ENCODE assay signal across 8 cellular contexts in the genomic region with DNA sequence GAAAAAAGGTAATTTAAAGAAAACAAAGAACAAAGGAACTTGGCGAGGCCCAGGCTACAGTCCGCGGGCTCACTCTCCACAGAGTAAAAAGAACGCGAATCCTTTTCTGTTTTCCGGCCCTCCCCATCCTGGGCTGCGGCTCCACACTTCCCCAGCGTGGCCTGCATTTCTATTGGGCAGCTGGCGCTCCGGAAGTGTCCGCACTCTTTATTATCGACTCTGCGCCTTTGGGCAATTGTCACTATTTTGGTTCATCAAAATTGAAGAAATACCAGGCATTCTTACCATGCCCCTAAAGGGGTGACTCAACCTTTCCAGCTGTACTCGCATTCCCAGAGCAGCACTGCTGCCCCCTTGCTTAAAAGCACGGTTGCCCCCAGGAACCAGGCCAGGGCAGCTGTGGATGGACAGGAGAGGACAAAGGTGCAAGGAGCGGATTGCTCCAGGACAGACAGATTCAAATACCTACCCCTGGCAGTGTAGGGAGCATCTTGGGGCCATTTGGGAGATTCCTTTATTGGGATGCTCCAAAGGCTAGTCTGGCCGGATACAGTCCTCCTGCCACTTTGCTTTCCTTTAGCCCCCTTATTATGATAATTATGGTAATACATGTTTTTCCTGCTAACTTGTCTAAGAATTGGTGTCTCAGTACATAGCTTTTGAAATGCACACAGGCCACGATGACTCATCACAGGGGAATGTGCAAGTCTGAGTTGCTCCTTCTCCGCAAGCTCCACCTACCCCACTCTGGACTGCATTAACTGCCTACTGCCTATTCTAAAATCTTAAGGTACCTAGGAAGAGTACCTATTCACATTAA. TPM values are rescaled to one million over a fixed set of nuclear protein-coding genes. Genes with fewer than 3 reads are reported as not detected.
A peak's percentile ranks its signal among the peaks of the same experiment; 100 is the strongest.
DNase-seq lines count a peak whose midpoint lies in the region; ATAC-seq, FAIRE-seq and TF ChIP-seq lines count a peak whose summit lies in the region.

No MANE protein-coding gene starts in this region.

- DNase-seq in AG08395 (ENCODE audit: low spot score) (peak; percentile 95), H54 (ENCODE audit: insufficient read length, low spot score) (peak; percentile 73), RWPE2 (ENCODE audit: low spot score) (peak; percentile 93), glomerular endothelial cell (ENCODE audit: extremely low read depth, low read depth, low spot score) (peak; percentile 97), pancreas (peak in 4 of 6 donors; percentile 54 to 79 (median 67)), upper lobe of left lung (peak in 1 of 2 donors; percentile 94)
- peak; percentile 69 for DNase-seq in activated naive CD4-positive, alpha-beta T cell treated with anti-CD3 and anti-CD28 coated beads, Interleukin-2, amount 10 ng/mL, durations not matched to agents 7 days and 5 days

- H3K4me3 ChIP-seq in RWPE2 (ENCODE audit: severe bottlenecking) = no peak overlapping the region
- H3K4me3 ChIP-seq in pancreas = peak overlapping the region; percentile 26 to 59 (median 48)
- H3K4me3 ChIP-seq in upper lobe of left lung = peak overlapping the region; percentile 45 to 68 (median 58)

- CTCF ChIA-PET in activated naive CD4-positive, alpha-beta T cell treated with anti-CD3 and anti-CD28 coated beads, Interleukin-2, amount 10 ng/mL, durations not matched to agents 7 days and 5 days (lab: Charles Lee) = interaction anchor here (1.3 kb wide), 1 partner anchor 55 kb away, joined by 3 read pairs; no protein-coding TSS in a partner anchor

- H3K4me1 Mint-ChIP-seq in activated naive CD4-positive, alpha-beta T cell treated with anti-CD3 and anti-CD28 coated beads, Interleukin-2, amount 10 ng/mL, durations not matched to agents 7 days and 5 days = peaks cover 55% of the 10 kb centered on the region

- peaks cover 35% of the 10 kb centered on the region for H3K36me3 Mint-ChIP-seq in activated naive CD4-positive, alpha-beta T cell treated with anti-CD3 and anti-CD28 coated beads, Interleukin-2, amount 10 ng/mL, durations not matched to agents 7 days and 5 days

- H3K4me3 Mint-ChIP-seq in activated naive CD4-positive, alpha-beta T cell treated with anti-CD3 and anti-CD28 coated beads, Interleukin-2, amount 10 ng/mL, durations not matched to agents 7 days and 5 days = peak overlapping the region; percentile 92

- TF ChIP-seq EP300 in upper lobe of left lung (IDR thresholded peaks at IDR 0.05) = no peak

- H3K9me3 Mint-ChIP-seq in activated naive CD4-positive, alpha-beta T cell treated with anti-CD3 and anti-CD28 coated beads, Interleukin-2, amount 10 ng/mL, durations not matched to agents 7 days and 5 days = no peaks in the 10 kb centered on the region

- H3K27me3 Mint-ChIP-seq in activated naive CD4-positive, alpha-beta T cell treated with anti-CD3 and anti-CD28 coated beads, Interleukin-2, amount 10 ng/mL, durations not matched to agents 7 days and 5 days = no peaks in the 10 kb centered on the region

- peak; percentile 100 for ATAC-seq in RWPE2 (ENCODE audit: low read depth)
- peak; percentile 84 to 93 (median 87) for ATAC-seq in pancreas
- ATAC-seq in upper lobe of left lung (ENCODE audit: low FRiP score in 2 of 2) = peak; percentile 94
- ATAC-seq in HG02970 (IDR thresholded peaks at IDR 0.05; ENCODE audit: low FRiP score, unreplicated experiment) = no peak

- peak overlapping the region; percentile 90 for H3K27ac Mint-ChIP-seq in activated naive CD4-positive, alpha-beta T cell treated with anti-CD3 and anti-CD28 coated beads, Interleukin-2, amount 10 ng/mL, durations not matched to agents 7 days and 5 days

- TF ChIP-seq POLR2A in H54 (IDR thresholded peaks at IDR 0.05; ENCODE audit: low read depth, low read length) (peak; percentile 46), upper lobe of left lung (IDR thresholded peaks at IDR 0.05) (no peak)

- peak overlapping the region; percentile 31 for H3K27ac ChIP-seq in RWPE2 (ENCODE audit: poor library complexity, severe bottlenecking)
- peak overlapping the region; percentile 38 to 76 (median 68) for H3K27ac ChIP-seq in pancreas
- H3K27ac ChIP-seq in upper lobe of left lung = peak overlapping the region; percentile 84 to 91 (median 88)

- H3K36me3 ChIP-seq in RWPE2 (ENCODE audit: low read depth) = no peaks in the 10 kb centered on the region
- H3K36me3 ChIP-seq in pancreas = no peaks in the 10 kb centered on the region
- H3K36me3 ChIP-seq in upper lobe of left lung = no peaks in the 10 kb centered on the region

- TF ChIP-seq CTCF in RWPE2 (IDR thresholded peaks at IDR 0.05; ENCODE audit: poor library complexity, severe bottlenecking) (no peak), pancreas (IDR thresholded peaks at IDR 0.05) (no peak), upper lobe of left lung (IDR thresholded peaks at IDR 0.05) (peak in 1 of 6 experiments; percentile 15)

- H3K9me3 ChIP-seq in RWPE2 (ENCODE audit: severe bottlenecking) (no peaks in the 10 kb centered on the region), pancreas (no peaks in the 10 kb centered on the region), upper lobe of left lung (no peaks in the 10 kb centered on the region)

- FAIRE-seq in H54 (lab: Jason Lieb, UNC) = peak; percentile 84
- no peak for FAIRE-seq in pancreas (lab: Jason Lieb, UNC)

- WGBS in pancreas, 2 donors = 14 to 16% methylated on average over 19 of the region's 19 CpGs
- WGBS in upper lobe of left lung, 2 donors = 12 to 23% methylated on average over 18 to 19 of the region's 19 CpGs

- peaks cover 10% of the 10 kb centered on the region for H3K4me1 ChIP-seq in RWPE2 (ENCODE audit: insufficient read depth, poor library complexity, severe bottlenecking)
- H3K4me1 ChIP-seq in pancreas = peaks cover 0 to 10% (median 0%) of the 10 kb centered on the region in 3 donors
- H3K4me1 ChIP-seq in upper lobe of left lung = peaks cover 21 to 35% (median 26%) of the 10 kb centered on the region in 4 donors

- intact Hi-C loops in pancreas (cut with DNase I) = no loop called here

- no peaks in the 10 kb centered on the region for H3K27me3 ChIP-seq in RWPE2 (ENCODE audit: insufficient read depth, poor library complexity, severe bottlenecking)
- no peaks in the 10 kb centered on the region for H3K27me3 ChIP-seq in pancreas
- no peaks in the 10 kb centered on the region for H3K27me3 ChIP-seq in upper lobe of left lung

RNA-seq across cellular contexts. Expression of a gene that starts 1.0 kb away (rescaled TPM):
- 27.6 and 33.2 TPM in 2 replicates for total RNA-seq in glomerular endothelial cell
- 1 to 10 TPM; 1.3 to 8.0 (median 2.0) TPM for total RNA-seq in pancreas
- 1 to 10 TPM; 1.3 to 2.1 TPM for polyA plus RNA-seq in pancreas
- total RNA-seq in upper lobe of left lung = 10 to 100 TPM in 5 of 6 donors, 1 to 10 TPM in 1; 7.0 to 26.2 (median 12.3) TPM

RNA-seq across cellular contexts. Expression of a gene that starts 15.3 kb away (rescaled TPM):
- total RNA-seq in glomerular endothelial cell (0.82 and 1.1 TPM in 2 replicates), pancreas (1 to 10 TPM; 1.3 to 8.5 (median 3.3) TPM), upper lobe of left lung (10 to 100 TPM in 4 of 6 donors, 1 to 10 TPM in 2; 9.1 to 46.8 (median 19.2) TPM)
- 1 to 10 TPM; 1.7 to 2.9 TPM for polyA plus RNA-seq in pancreas

RNA-seq across cellular contexts. Expression of a gene that starts 59.9 kb away (rescaled TPM):
- total RNA-seq in glomerular endothelial cell (24.3 and 30.2 TPM in 2 replicates), pancreas (10 to 100 TPM in 1 of 6 donors, 1 to 10 TPM in 5; 2.4 to 14.1 (median 4.2) TPM), upper lobe of left lung (100 to 1,000 TPM in 2 of 6 donors, 10 to 100 TPM in 4; 33.6 to 101 (median 57.0) TPM)
- 1 to 10 TPM; 2.7 to 3.1 TPM for polyA plus RNA-seq in pancreas

Comparison
In these comparisons a context has a peak if more than half of its experiments do, and no peak if none do; other contexts are left out.
1. H3K27ac ChIP-seq: peak in every context shown above with its lines; median percentile 88 in upper lobe of left lung; 68 in pancreas; 31 in RWPE2.